In genomic region chr16:1363501-1364041, GRCh38 we compare ENCODE assay signal across 1 cellular context.
TF ChIP-seq lines count a peak whose summit lies in the region.

No MANE protein-coding gene starts in this region.

TF ChIP-seq in WTC11, 78 proteins besides CTCF, POLR2A, EP300 and RAD21 (continued from another document):
- TF ChIP-seq FOXP4 (CRISPR knock-in tag; IDR thresholded peaks at IDR 0.05) (0 out of 2 replicates have a peak, but pooled peaks have one; percentile 35), TCF7 (CRISPR knock-in tag; IDR thresholded peaks at IDR 0.05; ENCODE audit: low read depth) (no peak)
